26 cellular contexts compared by ENCODE assay signal in genomic region chr19:2998642-2999041, GRCh38. TPM values are rescaled to one million over a fixed set of nuclear protein-coding genes. Genes with fewer than 3 reads are reported as not detected.
"Had no signal": no experiment of that assay in that cellular context is flagged by ENCODE, and none has a peak within 500 bp of the region (broad histone marks: within the 10 kb centered on the region; RNA-seq: fewer than 3 reads in every experiment).

No MANE protein-coding gene starts in this region.

- DNase-seq: stimulated activated CD4-positive, alpha-beta T cell treated with anti-CD3 and anti-CD28 coated beads, Interleukin-2, amount 100 ng/mL, for 48 hours; stimulated activated CD4-positive, alpha-beta T cell treated with anti-CD3 and anti-CD28 coated beads, Interleukin-4, amount 100 ng/mL, for 1 hour; stimulated activated CD4-positive, alpha-beta T cell treated with anti-CD3 and anti-CD28 coated beads, Interleukin-4, amount 100 ng/mL, for 24 hours; stimulated activated CD4-positive, alpha-beta T cell treated with anti-CD3 and anti-CD28 coated beads, Interleukin-4, amount 100 ng/mL, for 4 hours; stimulated activated CD8-positive, alpha-beta memory T cell treated with anti-CD3 and anti-CD28 coated beads, Interleukin-4, amount 100 ng/mL, for 48 hours; stimulated activated naive B cell treated with anti-CD40 and anti-IgM and Interleukin-4, amounts not matched to agents 10 μg/mL and 1 μg/mL and 100 μg/mL, for 72 hours; stimulated activated naive CD4-positive, alpha-beta T cell; stimulated activated naive CD4-positive, alpha-beta T cell treated with Interleukin-2 at 50 U/mL for 16 hours; stimulated activated naive CD8-positive, alpha-beta T cell treated with anti-CD3 and anti-CD28 coated beads, Interleukin-15, amount 100 ng/mL, for 72 hours; stimulated activated naive CD8-positive, alpha-beta T cell treated with anti-CD3 and anti-CD28 coated beads, Interleukin-15, Interleukin-2, amounts not matched to agents 100 U/mL and 50 U/mL, for 24 hours; stomach; substantia nigra; testis; thyroid gland; tibial artery; transverse colon; upper lobe of left lung; upper lobe of right lung; uterus had no signal

- H3K4me3 ChIP-seq: stomach, suprapubic skin, testis, thoracic aorta, thyroid gland, tibial artery, tibial nerve, transverse colon, upper lobe of left lung, upper lobe of right lung, uterus, vagina had no signal

- H3K36me3 ChIP-seq: suprapubic skin, thoracic aorta, transverse colon, uterus, vagina had no signal

- H3K27me3 ChIP-seq: stomach, suprapubic skin, testis, thyroid gland, tibial nerve, transverse colon, upper lobe of left lung, upper lobe of right lung, uterus, vagina had no signal

- H3K9me3 ChIP-seq: stomach, suprapubic skin, testis, thoracic aorta, thyroid gland, tibial artery, tibial nerve, transverse colon, upper lobe of left lung, upper lobe of right lung, uterus, vagina had no signal

- FAIRE-seq: urothelium cell line had no signal

- H3K27ac ChIP-seq: stomach, suprapubic skin, testis, thoracic aorta, thyroid gland, tibial artery, tibial nerve, transverse colon, upper lobe of left lung, upper lobe of right lung, uterus, vagina had no signal

- ATAC-seq: stimulated activated effector memory CD8-positive, alpha-beta T cell treated with anti-CD3 and anti-CD28 coated beads, Interleukin-12 subunit alpha, Interleukin-12 subunit beta, amount 100 ng/mL, for 72 hours; stimulated activated memory B cell treated with anti-CD40 and anti-IgM and Interleukin-4, amounts not matched to agents 10 μg/mL and 1 μg/mL and 100 μg/mL, for 72 hours; stimulated activated naive B cell treated with anti-CD40 and anti-IgM and Interleukin-4, amounts not matched to agents 10 μg/mL and 1 μg/mL and 100 μg/mL, for 72 hours; stimulated activated naive CD8-positive, alpha-beta T cell treated with anti-CD3 and anti-CD28 coated beads, Interleukin-15, amount 100 ng/mL, for 72 hours; stimulated activated naive CD8-positive, alpha-beta T cell treated with anti-CD3 and anti-CD28 coated beads, Interleukin-15, Interleukin-2, amounts not matched to agents 100 U/mL and 50 U/mL, for 24 hours; upper lobe of right lung had no signal

- H3K4me1 ChIP-seq: stomach, thyroid gland, tibial artery, tibial nerve, transverse colon, upper lobe of left lung, upper lobe of right lung, uterus, vagina had no signal

RNA-seq across cellular contexts. Expression of gene TLE6, which starts 21.3 kb away (rescaled TPM):
- total RNA-seq: transverse colon had no signal
